Comparison of ENCODE assay signal across 2 cellular contexts in the genomic region with DNA sequence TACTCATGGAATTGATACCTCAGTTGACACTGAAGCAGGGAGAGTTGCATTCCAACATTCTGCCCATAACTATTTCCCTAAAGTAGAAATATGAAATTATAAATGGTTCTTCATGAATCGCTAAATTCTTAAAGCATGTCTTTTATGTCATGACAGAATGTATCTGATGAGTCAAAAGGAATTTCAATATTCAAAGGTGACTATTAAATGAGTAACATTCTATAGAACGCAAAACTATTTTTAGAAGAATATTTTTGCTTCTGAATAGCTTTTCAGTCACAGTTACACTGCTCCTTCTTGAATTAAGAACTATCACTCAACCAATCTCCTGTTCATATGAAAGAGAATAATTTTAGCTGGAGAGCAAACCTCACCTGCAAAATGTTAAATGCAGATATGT.
TF ChIP-seq lines count a peak whose summit lies in the region.

No MANE protein-coding gene starts in this region.

TF ChIP-seq in IMR-90, 13 proteins besides CTCF, POLR2A, EP300 and RAD21 (continued from another document):
- no peak for TF ChIP-seq MAFK (IDR thresholded peaks at IDR 0.05; ENCODE audit: low read depth, low read length)
- no peak for TF ChIP-seq NFE2L2 (IDR thresholded peaks at IDR 0.05; ENCODE audit: low read depth, low read length)
- no peak for TF ChIP-seq BHLHE40 (IDR thresholded peaks at IDR 0.05; ENCODE audit: low read depth, low read length)
- no peak for TF ChIP-seq MAZ (IDR thresholded peaks at IDR 0.05; ENCODE audit: borderline replicate concordance, low read depth, low read length)
- TF ChIP-seq MXI1 (IDR thresholded peaks at IDR 0.05; ENCODE audit: borderline replicate concordance, low read depth, low read length): no peak
- no peak for TF ChIP-seq USF2 (IDR thresholded peaks at IDR 0.05; ENCODE audit: low read depth, low read length)
- TF ChIP-seq SMC3 (IDR thresholded peaks at IDR 0.05; ENCODE audit: low read depth, low read length): no peak
- no peak for TF ChIP-seq CHD1 (IDR thresholded peaks at IDR 0.05; ENCODE audit: low read depth, low read length)
- TF ChIP-seq RCOR1 (IDR thresholded peaks at IDR 0.05; ENCODE audit: insufficient replicate concordance, low read length): no peak

TF ChIP-seq in SK-N-SH treated with all-trans-retinoic acid at 6 μM for 48 hours, 23 proteins besides CTCF, POLR2A, EP300 and RAD21 (continued from another document):
- TF ChIP-seq TSHZ2 (CRISPR knock-in tag; IDR thresholded peaks at IDR 0.05) (no peak), ESRRG (CRISPR knock-in tag; IDR thresholded peaks at IDR 0.05) (no peak), RARB (CRISPR knock-in tag; IDR thresholded peaks at IDR 0.05) (no peak), PATZ1 (CRISPR knock-in tag; IDR thresholded peaks at IDR 0.05; ENCODE audit: borderline replicate concordance) (no peak), ISL1 (CRISPR knock-in tag; IDR thresholded peaks at IDR 0.05) (no peak), GLIS3 (CRISPR knock-in tag; IDR thresholded peaks at IDR 0.05) (no peak), TCF4 (CRISPR knock-in tag; IDR thresholded peaks at IDR 0.05; ENCODE audit: borderline replicate concordance) (no peak), PPARA (CRISPR knock-in tag; IDR thresholded peaks at IDR 0.05; ENCODE audit: borderline replicate concordance) (no peak), CREB5 (CRISPR knock-in tag; IDR thresholded peaks at IDR 0.05; ENCODE audit: low read depth) (no peak)
- TF ChIP-seq, protein P1, sequence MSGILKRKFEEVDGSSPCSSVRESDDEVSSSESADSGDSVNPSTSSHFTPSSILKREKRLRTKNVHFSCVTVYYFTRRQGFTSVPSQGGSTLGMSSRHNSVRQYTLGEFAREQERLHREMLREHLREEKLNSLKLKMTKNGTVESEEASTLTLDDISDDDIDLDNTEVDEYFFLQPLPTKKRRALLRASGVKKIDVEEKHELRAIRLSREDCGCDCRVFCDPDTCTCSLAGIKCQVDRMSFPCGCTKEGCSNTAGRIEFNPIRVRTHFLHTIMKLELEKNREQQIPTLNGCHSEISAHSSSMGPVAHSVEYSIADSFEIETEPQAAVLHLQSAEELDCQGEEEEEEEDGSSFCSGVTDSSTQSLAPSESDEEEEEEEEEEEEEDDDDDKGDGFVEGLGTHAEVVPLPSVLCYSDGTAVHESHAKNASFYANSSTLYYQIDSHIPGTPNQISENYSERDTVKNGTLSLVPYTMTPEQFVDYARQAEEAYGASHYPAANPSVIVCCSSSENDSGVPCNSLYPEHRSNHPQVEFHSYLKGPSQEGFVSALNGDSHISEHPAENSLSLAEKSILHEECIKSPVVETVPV (CRISPR knock-in tag; IDR thresholded peaks at IDR 0.05): no peak
